Comparison of ENCODE assay signal across 19 cellular contexts in the genomic region with DNA sequence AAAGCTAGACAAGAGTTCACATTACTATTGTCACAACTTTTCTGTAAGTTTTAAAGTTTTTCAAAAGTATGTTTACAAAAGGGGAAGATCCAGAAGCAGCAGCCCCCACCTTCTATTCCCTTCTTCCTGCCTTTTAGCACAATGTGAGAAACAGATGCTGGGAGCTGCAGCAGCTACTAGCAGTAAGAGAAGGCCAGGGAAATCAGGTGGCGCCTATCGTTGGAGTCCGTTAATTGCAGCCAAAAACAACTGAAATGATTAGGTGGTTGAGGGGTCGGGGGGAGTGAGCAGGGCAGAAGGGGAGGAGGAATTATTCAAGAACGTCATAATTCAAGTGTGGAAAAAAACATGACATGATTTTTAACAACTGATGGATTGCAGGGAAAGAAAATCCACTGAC. TPM values are rescaled to one million over a fixed set of nuclear protein-coding genes. Genes with fewer than 3 reads are reported as not detected.
A peak's percentile ranks its signal among the peaks of the same experiment; 100 is the strongest.
DNase-seq lines count a peak whose midpoint lies in the region; ATAC-seq and TF ChIP-seq lines count a peak whose summit lies in the region.
"Had no signal": no experiment of that assay in that cellular context is flagged by ENCODE, and none has a peak within 500 bp of the region (broad histone marks: within the 10 kb centered on the region; RNA-seq: fewer than 3 reads in every experiment).

No MANE protein-coding gene starts in this region.

- H3K27me3 ChIP-seq in breast epithelium (no peaks in the 10 kb centered on the region), SK-N-SH (ENCODE audit: insufficient read depth) (no peaks in the 10 kb centered on the region), neutrophil (no peaks in the 10 kb centered on the region), left lung (no peaks in the 10 kb centered on the region)

- H3K27ac Mint-ChIP-seq in MCF 10A (ENCODE audit: low read depth, unreplicated experiment) (peak overlapping the region; percentile 44), endothelial cell (ENCODE audit: unreplicated experiment) (no peak overlapping the region)
- H3K27ac Mint-ChIP-seq: activated naive CD4-positive, alpha-beta T cell treated with anti-CD3 and anti-CD28 coated beads for 36 hours had no signal

- TF ChIP-seq CTCF in MCF 10A (IDR thresholded peaks at IDR 0.05; ENCODE audit: unreplicated experiment) (no peak), breast epithelium (IDR thresholded peaks at IDR 0.05) (no peak), SK-N-SH (IDR thresholded peaks at IDR 0.05) (no peak), endothelial cell (IDR thresholded peaks at IDR 0.05; ENCODE audit: unreplicated experiment) (no peak), neutrophil (IDR thresholded peaks at IDR 0.05) (no peak), left lung (IDR thresholded peaks at IDR 0.05) (no peak)

- CTCF ChIA-PET in MCF 10A (lab: Yijun Ruan, JAX) (interaction anchor here (0.7 to 1.3 kb wide), 2 partner anchors 11 to 633 kb away, joined by 3 to 4 read pairs; no protein-coding TSS in a partner anchor), SK-N-SH (lab: Yijun Ruan, JAX) (no interaction called here)

- peaks cover 6% of the 10 kb centered on the region for H3F3A ChIP-seq in SK-N-SH (replicated peaks; ENCODE audit: insufficient read depth)

- no peak overlapping the region for H2AFZ ChIP-seq in SK-N-SH (ENCODE audit: low read depth)
- H2AFZ ChIP-seq: GM23248 had no signal

- H3K4me3 ChIP-seq in breast epithelium = no peak overlapping the region
- H3K4me3 ChIP-seq in SK-N-SH (ENCODE audit: low read depth in 2 of 2, low read length in 1 of 2) = no peak overlapping the region
- no peak overlapping the region for H3K4me3 ChIP-seq in neutrophil (ENCODE audit: low read depth in 1 of 2, low read length in 1 of 2)
- H3K4me3 ChIP-seq in left lung = no peak overlapping the region
- H3K4me3 ChIP-seq: A549, GM23248 had no signal

- TF ChIP-seq RAD21 in SK-N-SH (IDR thresholded peaks at IDR 0.05; ENCODE audit: low read length) = no peak

- peaks cover 66% of the 10 kb centered on the region for H4K20me1 ChIP-seq in SK-N-SH (ENCODE audit: insufficient read depth)

- no peaks in the 10 kb centered on the region for H3K9me2 ChIP-seq in SK-N-SH

- H3K4me3 Mint-ChIP-seq in MCF 10A (ENCODE audit: unreplicated experiment) (no peak overlapping the region), endothelial cell (ENCODE audit: unreplicated experiment) (peak overlapping the region; percentile 9)
- H3K4me3 Mint-ChIP-seq: activated naive CD4-positive, alpha-beta T cell treated with anti-CD3 and anti-CD28 coated beads for 36 hours had no signal

- TF ChIP-seq EP300 in SK-N-SH (IDR thresholded peaks at IDR 0.05; ENCODE audit: borderline replicate concordance in 1 of 2, low read depth in 1 of 2, low read length in 1 of 2) = no peak

- H3K9ac ChIP-seq in SK-N-SH = no peak overlapping the region
- H3K9ac ChIP-seq: GM23248 had no signal

- BruUV-seq in MCF 10A (replicated peaks; lab: Mats Ljungman, UMichigan) = no TSS peak

- H3K9me3 ChIP-seq in breast epithelium (no peaks in the 10 kb centered on the region), SK-N-SH (no peaks in the 10 kb centered on the region), neutrophil (no peaks in the 10 kb centered on the region), left lung (no peaks in the 10 kb centered on the region)
- H3K9me3 ChIP-seq: A549, Caco-2 had no signal

- 72% methylated on average over 5 of the region's 5 CpGs for WGBS in SK-N-SH (ENCODE audit: low lambda C conversion rate)

- peaks cover 30% of the 10 kb centered on the region for H3K4me1 Mint-ChIP-seq in MCF 10A (ENCODE audit: insufficient read depth, unreplicated experiment)
- H3K4me1 Mint-ChIP-seq in endothelial cell (ENCODE audit: unreplicated experiment) = peaks cover 44% of the 10 kb centered on the region

- H3K79me2 ChIP-seq in SK-N-SH (ENCODE audit: insufficient read depth) = peaks cover 96% of the 10 kb centered on the region

- H3K27me3 Mint-ChIP-seq in MCF 10A (ENCODE audit: insufficient read depth, unreplicated experiment) = no peaks in the 10 kb centered on the region
- peaks cover 6% of the 10 kb centered on the region for H3K27me3 Mint-ChIP-seq in endothelial cell (ENCODE audit: unreplicated experiment)

- no peak for TF ChIP-seq POLR2A in breast epithelium (IDR thresholded peaks at IDR 0.05)

- in situ Hi-C loops in ACHN (cut with HindIII; ENCODE audit: low pct_ligation_motif_present, low pct_unique_long_range_greater_than_20kb, low sequenced_read_pairs) = no loop called here

- intact Hi-C loops in MCF 10A (cut with micrococcal nuclease) = no loop called here
- intact Hi-C loops in breast epithelium (cut with DNase I; ENCODE audit: low total_unique reads) = no loop called here
- intact Hi-C loops in left lung (cut with DNase I) = no loop called here

- no peaks in the 10 kb centered on the region for H3K9me3 Mint-ChIP-seq in MCF 10A (ENCODE audit: unreplicated experiment)
- H3K9me3 Mint-ChIP-seq in endothelial cell (ENCODE audit: unreplicated experiment) = peaks cover 14% of the 10 kb centered on the region

- H3K36me3 Mint-ChIP-seq in MCF 10A (ENCODE audit: insufficient read depth, unreplicated experiment) (peaks cover 6% of the 10 kb centered on the region), endothelial cell (ENCODE audit: low read depth, unreplicated experiment) (peaks cover 36% of the 10 kb centered on the region)

- POLR2A ChIA-PET in MCF 10A (lab: Yijun Ruan, JAX) = interaction anchor here (1.0 to 1.7 kb wide), 2 partner anchors 28 to 55 kb away, joined by 3 to 6 read pairs; no protein-coding TSS in a partner anchor
- POLR2A ChIA-PET in SK-N-SH (lab: Yijun Ruan, JAX) = no interaction called here

- H3K4me2 ChIP-seq in SK-N-SH = no peak overlapping the region
- H3K4me2 ChIP-seq: A549 had no signal

- DNase-seq in MCF 10A (ENCODE audit: unreplicated experiment) = no peak
- DNase-seq in breast epithelium (ENCODE audit: low spot score in 2 of 2) = no peak
- no peak for DNase-seq in SK-N-SH
- no peak for DNase-seq in endothelial cell (ENCODE audit: low spot score)
- no peak for DNase-seq in ACHN
- no peak for DNase-seq in left lung
- no peak for DNase-seq in stimulated activated CD8-positive, alpha-beta memory T cell treated with anti-CD3 and anti-CD28 coated beads, Interleukin-4, amount 100 ng/mL, for 48 hours
- DNase-seq: activated CD4-positive, alpha-beta T cell treated with anti-CD3 and anti-CD28 coated beads, Interleukin-2, amount 50 U/mL, for 1 hour; activated naive CD4-positive, alpha-beta T cell treated with anti-CD3 and anti-CD28 coated beads for 36 hours; activated T-cell treated with anti-CD3 and anti-CD28 coated beads for 4 hours; Caco-2; GM23248; NCI-H146; NCI-H510A; stimulated activated naive CD8-positive, alpha-beta T cell treated with anti-CD3 and anti-CD28 coated beads, Interleukin-15, Interleukin-2, amounts not matched to agents 100 U/mL and 50 U/mL, for 24 hours; T1000 had no signal

- H3K27ac ChIP-seq in breast epithelium = no peak overlapping the region
- no peak overlapping the region for H3K27ac ChIP-seq in SK-N-SH (ENCODE audit: low read depth in 2 of 2, low read length in 1 of 2)
- peak overlapping the region; percentile 43 for H3K27ac ChIP-seq in neutrophil
- no peak overlapping the region for H3K27ac ChIP-seq in left lung
- H3K27ac ChIP-seq: A549, GM23248 had no signal

- no peaks in the 10 kb centered on the region for H3K36me3 ChIP-seq in breast epithelium
- H3K36me3 ChIP-seq in SK-N-SH (replicated peaks in 1 of 2; ENCODE audit: control insufficient read depth in 1 of 2, insufficient read depth in 2 of 2, low read length in 1 of 2) = no peaks in the 10 kb centered on the region
- H3K36me3 ChIP-seq in neutrophil = no peaks in the 10 kb centered on the region
- no peaks in the 10 kb centered on the region for H3K36me3 ChIP-seq in left lung

- H3K4me1 ChIP-seq in breast epithelium (peaks cover 0 to 5% of the 10 kb centered on the region in 2 donors), SK-N-SH (ENCODE audit: control insufficient read depth in 1 of 2, insufficient read depth in 2 of 2, low read depth in 1 of 2, low read length in 1 of 2) (peaks cover 4 to 9% of the 10 kb centered on the region in 2 experiments; a peak in 2 of 4 replicates), neutrophil (ENCODE audit: control insufficient read depth in 1 of 2, insufficient read depth in 1 of 2, low read depth in 1 of 2, low read length in 1 of 2) (peaks cover 11 to 13% of the 10 kb centered on the region in 2 experiments), left lung (peaks cover 0 to 22% of the 10 kb centered on the region in 2 donors)
- H3K4me1 ChIP-seq: A549 had no signal

- ATAC-seq in left lung = no peak
- ATAC-seq: A549; left lobe of liver; stimulated activated naive CD8-positive, alpha-beta T cell treated with anti-CD3 and anti-CD28 coated beads, Interleukin-15, Interleukin-2, amounts not matched to agents 100 U/mL and 50 U/mL, for 24 hours had no signal

TF ChIP-seq in SK-N-SH, 30 proteins besides CTCF, POLR2A, EP300 and RAD21:
- TF ChIP-seq EZH2phosphoT487 (IDR thresholded peaks at IDR 0.05; ENCODE audit: borderline replicate concordance, low read depth) (no peak), TCF12 (IDR thresholded peaks at IDR 0.05) (0 out of 2 replicates have a peak, but pooled peaks have one; percentile 7), TAF1 (IDR thresholded peaks at IDR 0.05; ENCODE audit: borderline replicate concordance, low read depth, low read length) (no peak)
- TF ChIP-seq, protein P1, sequence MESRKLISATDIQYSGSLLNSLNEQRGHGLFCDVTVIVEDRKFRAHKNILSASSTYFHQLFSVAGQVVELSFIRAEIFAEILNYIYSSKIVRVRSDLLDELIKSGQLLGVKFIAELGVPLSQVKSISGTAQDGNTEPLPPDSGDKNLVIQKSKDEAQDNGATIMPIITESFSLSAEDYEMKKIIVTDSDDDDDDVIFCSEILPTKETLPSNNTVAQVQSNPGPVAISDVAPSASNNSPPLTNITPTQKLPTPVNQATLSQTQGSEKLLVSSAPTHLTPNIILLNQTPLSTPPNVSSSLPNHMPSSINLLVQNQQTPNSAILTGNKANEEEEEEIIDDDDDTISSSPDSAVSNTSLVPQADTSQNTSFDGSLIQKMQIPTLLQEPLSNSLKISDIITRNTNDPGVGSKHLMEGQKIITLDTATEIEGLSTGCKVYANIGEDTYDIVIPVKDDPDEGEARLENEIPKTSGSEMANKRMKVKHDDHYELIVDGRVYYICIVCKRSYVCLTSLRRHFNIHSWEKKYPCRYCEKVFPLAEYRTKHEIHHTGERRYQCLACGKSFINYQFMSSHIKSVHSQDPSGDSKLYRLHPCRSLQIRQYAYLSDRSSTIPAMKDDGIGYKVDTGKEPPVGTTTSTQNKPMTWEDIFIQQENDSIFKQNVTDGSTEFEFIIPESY (IDR thresholded peaks at IDR 0.05; ENCODE audit: borderline replicate concordance, low read depth) = no peak

RNA-seq across cellular contexts. Expression of a gene that starts 27.4 kb away (rescaled TPM):
- 52.3 and 53.9 TPM in 2 replicates for total RNA-seq in MCF 10A (2022)
- total RNA-seq in breast epithelium = 100 to 1,000 TPM in 1 of 3 donors, 10 to 100 TPM in 2; 70.9 to 112 (median 86.2) TPM
- polyA plus RNA-seq in SK-N-SH (2012; rRNA removed) = 8.2 and 10.2 TPM in 2 replicates
- polyA plus RNA-seq in SK-N-SH (2012; cell fraction: cytosol; rRNA removed) = 9.2 and 9.3 TPM in 2 replicates
- 12.3 and 30.0 TPM in 2 replicates for polyA plus RNA-seq in SK-N-SH (2012; cell fraction: nucleus; rRNA removed)
- total RNA-seq in endothelial cell (ENCODE audit: unreplicated experiment) = 93.3 TPM
- total RNA-seq in left lung = 10 to 100 TPM; 49.7 to 72.7 TPM
